Comparison of ENCODE assay signal across 8 cellular contexts in genomic region chr2:66432801-66433694, GRCh38. TPM values are rescaled to one million over a fixed set of nuclear protein-coding genes. Genes with fewer than 3 reads are reported as not detected.
A peak's percentile ranks its signal among the peaks of the same experiment; 100 is the strongest.
DNase-seq lines count a peak whose midpoint lies in the region; ATAC-seq and TF ChIP-seq lines count a peak whose summit lies in the region.

No MANE protein-coding gene starts in this region.

- DNase-seq in DMS114 treated with DMSO at 0.1 percent for 48 hours (lab: John Stamatoyannopoulos, UW; ENCODE audit: unreplicated experiment) (peak; percentile 81), M059J (ENCODE audit: low read depth) (peak; percentile 91), RPMI7951 (ENCODE audit: low read depth) (peak; percentile 95), coronary artery (ENCODE audit: low spot score) (peak; percentile 92), iris pigment epithelial cell (ENCODE audit: low read depth) (peak; percentile 98), sciatic nerve (ENCODE audit: low spot score) (peak; percentile 92)
- DNase-seq in activated effector memory CD4-positive, alpha-beta T cell treated with Interleukin-2 at 50 U/mL for 16 hours: no peak

- intact Hi-C loops in sciatic nerve (cut with DNase I): loop anchor here (2.0 kb wide), 1 partner anchor 144 kb away; no protein-coding TSS in a partner anchor

- H3K27ac ChIP-seq in coronary artery: peak overlapping the region; percentile 76 to 93

- H3K4me3 ChIP-seq in coronary artery: peak overlapping the region; percentile 95

- TF ChIP-seq CTCF in coronary artery (IDR thresholded peaks at IDR 0.05): no peak

- peak; percentile 93 for ATAC-seq in sciatic nerve
- no peak for ATAC-seq in HG02981 (IDR thresholded peaks at IDR 0.05; ENCODE audit: unreplicated experiment)

RNA-seq across cellular contexts. Expression of gene MEIS1, which starts 1.9 kb away (rescaled TPM):
- total RNA-seq in M059J (2014; rRNA removed; shearing (Covaris generic)): 3.4 and 4.5 TPM in 2 replicates
- total RNA-seq in RPMI7951 (2014; rRNA removed; shearing (Covaris generic)): 5.2 and 6.2 TPM in 2 replicates
- 18.0 TPM for total RNA-seq in sciatic nerve
